In genomic region chr10:1048732-1049424, GRCh38 we compare ENCODE assay signal across 1 cellular context.
TF ChIP-seq lines count a peak whose summit lies in the region.

IDI1 (minus strand) TSS chr10:1049119; CDS start chr10:1049003, 116 bp downstream.

TF ChIP-seq in HepG2, 621 proteins besides CTCF, POLR2A, EP300 and RAD21 (continued from another document and continues in another):
- TF ChIP-seq MLXIP (CRISPR knock-in tag; IDR thresholded peaks at IDR 0.05; ENCODE audit: borderline replicate concordance) (0 out of 2 replicates have a peak, but pooled peaks have one; percentile 13), ZNF207 (IDR thresholded peaks at IDR 0.05; ENCODE audit: borderline replicate concordance) (no peak), MEIS1 (CRISPR knock-in tag; IDR thresholded peaks at IDR 0.05; ENCODE audit: borderline replicate concordance) (peak; percentile 69; the same call in 1 of the 2 replicates), CENPX (CRISPR knock-in tag; IDR thresholded peaks at IDR 0.05) (no peak), ZNF589 (CRISPR knock-in tag; conservative IDR thresholded peaks at IDR 0.05) (no peak), ZBTB1 (CRISPR knock-in tag; IDR thresholded peaks at IDR 0.05; ENCODE audit: borderline replicate concordance) (no peak), ZNF704 (CRISPR knock-in tag; IDR thresholded peaks at IDR 0.05; ENCODE audit: borderline replicate concordance) (no peak; the same call in 1 of the 2 replicates), SETDB1 (CRISPR knock-in tag; IDR thresholded peaks at IDR 0.05; ENCODE audit: borderline replicate concordance) (no peak), ZNF570 (CRISPR knock-in tag; IDR thresholded peaks at IDR 0.05; ENCODE audit: borderline replicate concordance) (no peak), RARG (CRISPR knock-in tag; IDR thresholded peaks at IDR 0.05; ENCODE audit: low read depth) (no peak), ZNF776 (CRISPR knock-in tag; IDR thresholded peaks at IDR 0.05) (peak; percentile 90), CCDC6 (CRISPR knock-in tag; IDR thresholded peaks at IDR 0.05) (peak; percentile 43; the same call in 1 of the 2 replicates), PRMT3 (CRISPR knock-in tag; IDR thresholded peaks at IDR 0.05; ENCODE audit: borderline replicate concordance, low read depth) (no peak), ZNF225 (CRISPR knock-in tag; IDR thresholded peaks at IDR 0.05) (peak; percentile 40; the same call in 1 of the 2 replicates), MYC (CRISPR knock-in tag; IDR thresholded peaks at IDR 0.05; ENCODE audit: borderline replicate concordance) (peak; percentile 71; the same call in 1 of the 2 replicates), ZNF292 (CRISPR knock-in tag; IDR thresholded peaks at IDR 0.05; ENCODE audit: borderline replicate concordance, low read depth) (no peak), SYNCRIP (IDR thresholded peaks at IDR 0.05; ENCODE audit: insufficient read depth, low read depth, low read length) (no peak), KDM3A (CRISPR knock-in tag; IDR thresholded peaks at IDR 0.05; ENCODE audit: low read depth) (no peak; the same call in 1 of the 2 replicates), TAF15 (IDR thresholded peaks at IDR 0.05; ENCODE audit: low read depth, low read length, poor library complexity, severe bottlenecking) (peak; percentile 80), ZNF44 (CRISPR knock-in tag; IDR thresholded peaks at IDR 0.05) (0 out of 2 replicates have a peak, but pooled peaks have one; percentile 69), ZFYVE20 (CRISPR knock-in tag; IDR thresholded peaks at IDR 0.05; ENCODE audit: borderline replicate concordance, low read depth) (no peak), ZNF230 (CRISPR knock-in tag; IDR thresholded peaks at IDR 0.05) (peak; percentile 43; the same call in 1 of the 2 replicates), ZNF224 (CRISPR knock-in tag; IDR thresholded peaks at IDR 0.05) (no peak; the same call in 1 of the 2 replicates), RELA (CRISPR knock-in tag; IDR thresholded peaks at IDR 0.05) (no peak), TEF (CRISPR knock-in tag; IDR thresholded peaks at IDR 0.05) (no peak), ZKSCAN1 (IDR thresholded peaks at IDR 0.05; ENCODE audit: low read length) (no peak), PRPF4 (IDR thresholded peaks at IDR 0.05; ENCODE audit: low read depth, low read length, poor library complexity, severe bottlenecking) (no peak), HNRNPK (IDR thresholded peaks at IDR 0.05; ENCODE audit: low read depth, low read length, poor library complexity, severe bottlenecking) (peak; percentile 93), ZFP90 (CRISPR knock-in tag; IDR thresholded peaks at IDR 0.05; ENCODE audit: borderline replicate concordance) (peak; percentile 75; the same call in 1 of the 2 replicates), ZBTB20 (CRISPR knock-in tag; IDR thresholded peaks at IDR 0.05; ENCODE audit: borderline replicate concordance, low read depth) (no peak), ZNF333 (CRISPR knock-in tag; IDR thresholded peaks at IDR 0.05; ENCODE audit: borderline replicate concordance) (peak; percentile 88; the same call in 1 of the 2 replicates), FOXK1 (CRISPR knock-in tag; IDR thresholded peaks at IDR 0.05; ENCODE audit: borderline replicate concordance, low read depth) (no peak), NCOA2 (CRISPR knock-in tag; IDR thresholded peaks at IDR 0.05) (0 out of 2 replicates have a peak, but pooled peaks have one; percentile 42), LBX2 (CRISPR knock-in tag; IDR thresholded peaks at IDR 0.05; ENCODE audit: borderline replicate concordance) (no peak), SIX1 (CRISPR knock-in tag; IDR thresholded peaks at IDR 0.05; ENCODE audit: borderline replicate concordance) (peak; percentile 75; the same call in 1 of the 2 replicates), ZNF720 (CRISPR knock-in tag; IDR thresholded peaks at IDR 0.05) (no peak), KDM5B (CRISPR knock-in tag; IDR thresholded peaks at IDR 0.05; ENCODE audit: borderline replicate concordance) (peak; percentile 93), MEIS2 (CRISPR knock-in tag; IDR thresholded peaks at IDR 0.05) (peak; percentile 12; the same call in 1 of the 2 replicates)
- TF ChIP-seq, protein P1, sequence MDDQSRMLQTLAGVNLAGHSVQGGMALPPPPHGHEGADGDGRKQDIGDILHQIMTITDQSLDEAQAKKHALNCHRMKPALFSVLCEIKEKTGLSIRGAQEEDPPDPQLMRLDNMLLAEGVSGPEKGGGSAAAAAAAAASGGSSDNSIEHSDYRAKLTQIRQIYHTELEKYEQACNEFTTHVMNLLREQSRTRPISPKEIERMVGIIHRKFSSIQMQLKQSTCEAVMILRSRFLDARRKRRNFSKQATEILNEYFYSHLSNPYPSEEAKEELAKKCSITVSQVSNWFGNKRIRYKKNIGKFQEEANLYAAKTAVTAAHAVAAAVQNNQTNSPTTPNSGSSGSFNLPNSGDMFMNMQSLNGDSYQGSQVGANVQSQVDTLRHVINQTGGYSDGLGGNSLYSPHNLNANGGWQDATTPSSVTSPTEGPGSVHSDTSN (CRISPR knock-in tag; IDR thresholded peaks at IDR 0.05; ENCODE audit: borderline replicate concordance) = no peak
- TF ChIP-seq, protein P2, sequence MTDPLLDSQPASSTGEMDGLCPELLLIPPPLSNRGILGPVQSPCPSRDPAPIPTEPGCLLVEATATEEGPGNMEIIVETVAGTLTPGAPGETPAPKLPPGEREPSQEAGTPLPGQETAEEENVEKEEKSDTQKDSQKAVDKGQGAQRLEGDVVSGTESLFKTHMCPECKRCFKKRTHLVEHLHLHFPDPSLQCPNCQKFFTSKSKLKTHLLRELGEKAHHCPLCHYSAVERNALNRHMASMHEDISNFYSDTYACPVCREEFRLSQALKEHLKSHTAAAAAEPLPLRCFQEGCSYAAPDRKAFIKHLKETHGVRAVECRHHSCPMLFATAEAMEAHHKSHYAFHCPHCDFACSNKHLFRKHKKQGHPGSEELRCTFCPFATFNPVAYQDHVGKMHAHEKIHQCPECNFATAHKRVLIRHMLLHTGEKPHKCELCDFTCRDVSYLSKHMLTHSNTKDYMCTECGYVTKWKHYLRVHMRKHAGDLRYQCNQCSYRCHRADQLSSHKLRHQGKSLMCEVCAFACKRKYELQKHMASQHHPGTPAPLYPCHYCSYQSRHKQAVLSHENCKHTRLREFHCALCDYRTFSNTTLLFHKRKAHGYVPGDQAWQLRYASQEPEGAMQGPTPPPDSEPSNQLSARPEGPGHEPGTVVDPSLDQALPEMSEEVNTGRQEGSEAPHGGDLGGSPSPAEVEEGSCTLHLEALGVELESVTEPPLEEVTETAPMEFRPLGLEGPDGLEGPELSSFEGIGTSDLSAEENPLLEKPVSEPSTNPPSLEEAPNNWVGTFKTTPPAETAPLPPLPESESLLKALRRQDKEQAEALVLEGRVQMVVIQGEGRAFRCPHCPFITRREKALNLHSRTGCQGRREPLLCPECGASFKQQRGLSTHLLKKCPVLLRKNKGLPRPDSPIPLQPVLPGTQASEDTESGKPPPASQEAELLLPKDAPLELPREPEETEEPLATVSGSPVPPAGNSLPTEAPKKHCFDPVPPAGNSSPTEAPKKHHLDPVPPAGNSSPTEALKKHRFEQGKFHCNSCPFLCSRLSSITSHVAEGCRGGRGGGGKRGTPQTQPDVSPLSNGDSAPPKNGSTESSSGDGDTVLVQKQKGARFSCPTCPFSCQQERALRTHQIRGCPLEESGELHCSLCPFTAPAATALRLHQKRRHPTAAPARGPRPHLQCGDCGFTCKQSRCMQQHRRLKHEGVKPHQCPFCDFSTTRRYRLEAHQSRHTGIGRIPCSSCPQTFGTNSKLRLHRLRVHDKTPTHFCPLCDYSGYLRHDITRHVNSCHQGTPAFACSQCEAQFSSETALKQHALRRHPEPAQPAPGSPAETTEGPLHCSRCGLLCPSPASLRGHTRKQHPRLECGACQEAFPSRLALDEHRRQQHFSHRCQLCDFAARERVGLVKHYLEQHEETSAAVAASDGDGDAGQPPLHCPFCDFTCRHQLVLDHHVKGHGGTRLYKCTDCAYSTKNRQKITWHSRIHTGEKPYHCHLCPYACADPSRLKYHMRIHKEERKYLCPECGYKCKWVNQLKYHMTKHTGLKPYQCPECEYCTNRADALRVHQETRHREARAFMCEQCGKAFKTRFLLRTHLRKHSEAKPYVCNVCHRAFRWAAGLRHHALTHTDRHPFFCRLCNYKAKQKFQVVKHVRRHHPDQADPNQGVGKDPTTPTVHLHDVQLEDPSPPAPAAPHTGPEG (CRISPR knock-in tag; IDR thresholded peaks at IDR 0.05) = 0 out of 2 replicates have a peak, but pooled peaks have one; percentile 41
- TF ChIP-seq, protein P3, sequence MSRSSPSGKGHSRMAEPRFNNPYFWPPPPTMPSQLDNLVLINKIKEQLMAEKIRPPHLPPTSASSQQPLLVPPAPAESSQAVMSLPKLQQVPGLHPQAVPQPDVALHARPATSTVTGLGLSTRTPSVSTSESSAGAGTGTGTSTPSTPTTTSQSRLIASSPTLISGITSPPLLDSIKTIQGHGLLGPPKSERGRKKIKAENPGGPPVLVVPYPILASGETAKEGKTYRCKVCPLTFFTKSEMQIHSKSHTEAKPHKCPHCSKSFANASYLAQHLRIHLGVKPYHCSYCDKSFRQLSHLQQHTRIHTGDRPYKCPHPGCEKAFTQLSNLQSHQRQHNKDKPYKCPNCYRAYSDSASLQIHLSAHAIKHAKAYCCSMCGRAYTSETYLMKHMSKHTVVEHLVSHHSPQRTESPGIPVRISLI (CRISPR knock-in tag; IDR thresholded peaks at IDR 0.05; ENCODE audit: borderline replicate concordance) = no peak
- TF ChIP-seq, protein P4, sequence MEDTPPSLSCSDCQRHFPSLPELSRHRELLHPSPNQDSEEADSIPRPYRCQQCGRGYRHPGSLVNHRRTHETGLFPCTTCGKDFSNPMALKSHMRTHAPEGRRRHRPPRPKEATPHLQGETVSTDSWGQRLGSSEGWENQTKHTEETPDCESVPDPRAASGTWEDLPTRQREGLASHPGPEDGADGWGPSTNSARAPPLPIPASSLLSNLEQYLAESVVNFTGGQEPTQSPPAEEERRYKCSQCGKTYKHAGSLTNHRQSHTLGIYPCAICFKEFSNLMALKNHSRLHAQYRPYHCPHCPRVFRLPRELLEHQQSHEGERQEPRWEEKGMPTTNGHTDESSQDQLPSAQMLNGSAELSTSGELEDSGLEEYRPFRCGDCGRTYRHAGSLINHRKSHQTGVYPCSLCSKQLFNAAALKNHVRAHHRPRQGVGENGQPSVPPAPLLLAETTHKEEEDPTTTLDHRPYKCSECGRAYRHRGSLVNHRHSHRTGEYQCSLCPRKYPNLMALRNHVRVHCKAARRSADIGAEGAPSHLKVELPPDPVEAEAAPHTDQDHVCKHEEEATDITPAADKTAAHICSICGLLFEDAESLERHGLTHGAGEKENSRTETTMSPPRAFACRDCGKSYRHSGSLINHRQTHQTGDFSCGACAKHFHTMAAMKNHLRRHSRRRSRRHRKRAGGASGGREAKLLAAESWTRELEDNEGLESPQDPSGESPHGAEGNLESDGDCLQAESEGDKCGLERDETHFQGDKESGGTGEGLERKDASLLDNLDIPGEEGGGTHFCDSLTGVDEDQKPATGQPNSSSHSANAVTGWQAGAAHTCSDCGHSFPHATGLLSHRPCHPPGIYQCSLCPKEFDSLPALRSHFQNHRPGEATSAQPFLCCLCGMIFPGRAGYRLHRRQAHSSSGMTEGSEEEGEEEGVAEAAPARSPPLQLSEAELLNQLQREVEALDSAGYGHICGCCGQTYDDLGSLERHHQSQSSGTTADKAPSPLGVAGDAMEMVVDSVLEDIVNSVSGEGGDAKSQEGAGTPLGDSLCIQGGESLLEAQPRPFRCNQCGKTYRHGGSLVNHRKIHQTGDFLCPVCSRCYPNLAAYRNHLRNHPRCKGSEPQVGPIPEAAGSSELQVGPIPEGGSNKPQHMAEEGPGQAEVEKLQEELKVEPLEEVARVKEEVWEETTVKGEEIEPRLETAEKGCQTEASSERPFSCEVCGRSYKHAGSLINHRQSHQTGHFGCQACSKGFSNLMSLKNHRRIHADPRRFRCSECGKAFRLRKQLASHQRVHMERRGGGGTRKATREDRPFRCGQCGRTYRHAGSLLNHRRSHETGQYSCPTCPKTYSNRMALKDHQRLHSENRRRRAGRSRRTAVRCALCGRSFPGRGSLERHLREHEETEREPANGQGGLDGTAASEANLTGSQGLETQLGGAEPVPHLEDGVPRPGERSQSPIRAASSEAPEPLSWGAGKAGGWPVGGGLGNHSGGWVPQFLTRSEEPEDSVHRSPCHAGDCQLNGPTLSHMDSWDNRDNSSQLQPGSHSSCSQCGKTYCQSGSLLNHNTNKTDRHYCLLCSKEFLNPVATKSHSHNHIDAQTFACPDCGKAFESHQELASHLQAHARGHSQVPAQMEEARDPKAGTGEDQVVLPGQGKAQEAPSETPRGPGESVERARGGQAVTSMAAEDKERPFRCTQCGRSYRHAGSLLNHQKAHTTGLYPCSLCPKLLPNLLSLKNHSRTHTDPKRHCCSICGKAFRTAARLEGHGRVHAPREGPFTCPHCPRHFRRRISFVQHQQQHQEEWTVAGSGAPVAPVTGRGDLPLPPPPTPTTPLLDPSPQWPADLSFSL (CRISPR knock-in tag; IDR thresholded peaks at IDR 0.05) = no peak
